Comparison of ENCODE assay signal across 1 cellular context in genomic region chr19:8342316-8342683, GRCh38.
TF ChIP-seq lines count a peak whose summit lies in the region.

No MANE protein-coding gene starts in this region.

TF ChIP-seq in A549, 52 proteins besides CTCF, POLR2A, EP300 and RAD21 (continued from another document):
- TF ChIP-seq REST (IDR thresholded peaks at IDR 0.05): no peak
- no peak for TF ChIP-seq RFX5 (IDR thresholded peaks at IDR 0.05)
- TF ChIP-seq CEBPB (IDR thresholded peaks at IDR 0.05): no peak
- TF ChIP-seq ESRRA (IDR thresholded peaks at IDR 0.05; ENCODE audit: borderline replicate concordance, low read length): no peak
- no peak for TF ChIP-seq E2F6 (IDR thresholded peaks at IDR 0.05; ENCODE audit: borderline replicate concordance, low read depth)
- no peak for TF ChIP-seq NFE2L2 (conservative IDR thresholded peaks at IDR 0.05; ENCODE audit: low read length)
- TF ChIP-seq CHD4 (IDR thresholded peaks at IDR 0.05; ENCODE audit: borderline replicate concordance): no peak
- TF ChIP-seq PBX3 (IDR thresholded peaks at IDR 0.05): no peak
- TF ChIP-seq ZFP36 (IDR thresholded peaks at IDR 0.05; ENCODE audit: borderline replicate concordance, partially characterized antibody): no peak
- no peak for TF ChIP-seq HDAC2 (IDR thresholded peaks at IDR 0.05)
- TF ChIP-seq HMGXB4 (CRISPR knock-in tag; IDR thresholded peaks at IDR 0.05; ENCODE audit: borderline replicate concordance): no peak
TF ChIP-seq in A549: peak in this region for 0.
